In the genomic region with DNA sequence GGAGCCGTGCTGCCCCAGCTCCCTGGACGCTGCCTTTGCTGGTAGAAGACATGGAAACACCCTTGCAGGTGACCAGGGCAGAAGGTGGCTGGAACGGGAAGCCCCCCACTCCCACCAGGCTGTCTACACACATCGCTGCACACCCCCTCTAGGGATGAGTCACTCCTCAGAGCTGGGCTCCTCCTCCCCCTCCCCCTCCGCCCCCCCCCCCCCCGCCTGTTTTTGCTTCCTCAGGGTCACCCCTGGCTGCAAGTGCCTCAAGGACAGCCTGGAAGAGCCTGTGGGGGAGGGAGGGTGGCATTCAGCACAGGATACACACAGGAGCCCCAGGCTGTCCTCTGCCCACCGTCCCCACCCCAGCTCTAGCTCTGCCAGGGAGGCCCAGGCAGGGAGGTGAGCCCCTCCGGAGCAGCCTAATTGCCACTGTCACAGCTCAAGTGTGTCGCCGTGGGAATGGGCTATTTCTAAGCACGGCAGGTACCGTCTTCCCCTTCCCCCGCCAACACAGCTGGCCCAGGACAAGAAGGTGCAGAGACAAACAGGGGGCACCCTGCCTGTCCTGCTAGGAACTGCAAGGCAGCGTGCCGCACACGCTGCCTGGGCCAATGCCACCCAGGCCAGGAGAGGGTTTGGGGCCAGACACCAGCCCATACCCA, we compare ENCODE assay signal across 8 cellular contexts. TPM values are rescaled to one million over a fixed set of nuclear protein-coding genes. Genes with fewer than 3 reads are reported as not detected.
DNase-seq lines count a peak whose midpoint lies in the region; ATAC-seq, FAIRE-seq and TF ChIP-seq lines count a peak whose summit lies in the region.

No MANE protein-coding gene starts in this region.

- no peaks in the 10 kb centered on the region for H3K9me3 Mint-ChIP-seq in activated naive CD8-positive, alpha-beta T cell (ENCODE audit: low read depth)
- H3K9me3 Mint-ChIP-seq in activated naive CD8-positive, alpha-beta T cell treated with anti-CD3 and anti-CD28 coated beads for 36 hours: no peaks in the 10 kb centered on the region
- no peaks in the 10 kb centered on the region for H3K9me3 Mint-ChIP-seq in stimulated activated naive CD8-positive, alpha-beta T cell treated with anti-CD3 and anti-CD28 coated beads, Interleukin-15, amount 100 ng/mL, for 72 hours

- peak; percentile 23 for TF ChIP-seq CTCF in foreskin fibroblast (IDR thresholded peaks at IDR 0.05; ENCODE audit: low read depth, low read length)

- no peak overlapping the region for H3K4me3 ChIP-seq in foreskin fibroblast (ENCODE audit: low read depth in 1 of 2, low read length in 2 of 2)

- H3K36me3 Mint-ChIP-seq in activated naive CD8-positive, alpha-beta T cell: no peaks in the 10 kb centered on the region
- no peaks in the 10 kb centered on the region for H3K36me3 Mint-ChIP-seq in activated naive CD8-positive, alpha-beta T cell treated with anti-CD3 and anti-CD28 coated beads for 36 hours

- H3K4me1 Mint-ChIP-seq in activated naive CD8-positive, alpha-beta T cell (ENCODE audit: low read depth): peaks cover 8% of the 10 kb centered on the region
- H3K4me1 Mint-ChIP-seq in activated naive CD8-positive, alpha-beta T cell treated with anti-CD3 and anti-CD28 coated beads for 36 hours: no peaks in the 10 kb centered on the region
- H3K4me1 Mint-ChIP-seq in stimulated activated naive CD8-positive, alpha-beta T cell treated with anti-CD3 and anti-CD28 coated beads, Interleukin-15, amount 100 ng/mL, for 72 hours: peaks cover 20% of the 10 kb centered on the region

- no peaks in the 10 kb centered on the region for H3K27me3 Mint-ChIP-seq in activated naive CD8-positive, alpha-beta T cell
- H3K27me3 Mint-ChIP-seq in activated naive CD8-positive, alpha-beta T cell treated with anti-CD3 and anti-CD28 coated beads for 36 hours: peaks cover 16% of the 10 kb centered on the region
- H3K27me3 Mint-ChIP-seq in stimulated activated naive CD8-positive, alpha-beta T cell treated with anti-CD3 and anti-CD28 coated beads, Interleukin-15, amount 100 ng/mL, for 72 hours: peaks cover 16% of the 10 kb centered on the region

- H3K4me3 Mint-ChIP-seq in activated naive CD8-positive, alpha-beta T cell: peak overlapping the region; percentile 40
- no peak overlapping the region for H3K4me3 Mint-ChIP-seq in activated naive CD8-positive, alpha-beta T cell treated with anti-CD3 and anti-CD28 coated beads for 36 hours
- no peak overlapping the region for H3K4me3 Mint-ChIP-seq in stimulated activated naive CD8-positive, alpha-beta T cell treated with anti-CD3 and anti-CD28 coated beads, Interleukin-15, amount 100 ng/mL, for 72 hours

- no peak overlapping the region for H3K27ac Mint-ChIP-seq in activated naive CD8-positive, alpha-beta T cell
- H3K27ac Mint-ChIP-seq in activated naive CD8-positive, alpha-beta T cell treated with anti-CD3 and anti-CD28 coated beads for 36 hours: no peak overlapping the region
- H3K27ac Mint-ChIP-seq in stimulated activated naive CD8-positive, alpha-beta T cell treated with anti-CD3 and anti-CD28 coated beads, Interleukin-15, amount 100 ng/mL, for 72 hours: no peak overlapping the region

- ATAC-seq in stimulated activated naive CD8-positive, alpha-beta T cell treated with anti-CD3 and anti-CD28 coated beads, Interleukin-15, amount 100 ng/mL, for 72 hours: peak; percentile 41
- no peak for ATAC-seq in HG02759 (IDR thresholded peaks at IDR 0.05; ENCODE audit: unreplicated experiment)

- FAIRE-seq in RCC 7860 (lab: Jason Lieb, UNC): no peak

- DNase-seq in activated naive CD8-positive, alpha-beta T cell treated with anti-CD3 and anti-CD28 coated beads for 36 hours: no peak
- peak; percentile 6 for DNase-seq in RCC 7860 (ENCODE audit: low spot score)
- DNase-seq in foreskin fibroblast: peak in 1 of 2 donors; percentile 55
- no peak for DNase-seq in stimulated activated naive CD8-positive, alpha-beta T cell treated with anti-CD3 and anti-CD28 coated beads, Interleukin-15, amount 100 ng/mL, for 72 hours
- no peak for DNase-seq in Ammon's horn (ENCODE audit: low spot score)
- no peak for DNase-seq in GDM1 (lab: John Stamatoyannopoulos, UW)

RNA-seq across cellular contexts. Expression of gene FNDC10, which starts 2.5 kb away (rescaled TPM):
- 1 to 10 TPM; 2.9 to 3.3 TPM for total RNA-seq in activated naive CD8-positive, alpha-beta T cell treated with anti-CD3 and anti-CD28 coated beads for 36 hours

RNA-seq across cellular contexts. Expression of gene MIB2, which starts 17.9 kb away (rescaled TPM):
- 10 to 100 TPM; 33.1 to 38.7 TPM for total RNA-seq in activated naive CD8-positive, alpha-beta T cell treated with anti-CD3 and anti-CD28 coated beads for 36 hours

RNA-seq across cellular contexts. Expression of gene SSU72, which starts 22.7 kb away (rescaled TPM):
- 100 to 1,000 TPM; 124 to 131 TPM for total RNA-seq in activated naive CD8-positive, alpha-beta T cell treated with anti-CD3 and anti-CD28 coated beads for 36 hours

RNA-seq across cellular contexts. Expression of gene MMP23B, which starts 34.6 kb away (rescaled TPM):
- total RNA-seq in activated naive CD8-positive, alpha-beta T cell treated with anti-CD3 and anti-CD28 coated beads for 36 hours: 1 to 10 TPM; 1.4 to 2.3 TPM

RNA-seq across cellular contexts. Expression of gene TMEM240, which starts 57.0 kb away (rescaled TPM):
- total RNA-seq in activated naive CD8-positive, alpha-beta T cell treated with anti-CD3 and anti-CD28 coated beads for 36 hours: under 1 TPM in 1 of 2 experiments, not detected in 1; 0.88 TPM
